26 cellular contexts compared by ENCODE assay signal in genomic region chr11:68189888-68190287, GRCh38. TPM values are rescaled to one million over a fixed set of nuclear protein-coding genes. Genes with fewer than 3 reads are reported as not detected.
DNase-seq lines count a peak whose midpoint lies in the region; ATAC-seq, FAIRE-seq and TF ChIP-seq lines count a peak whose summit lies in the region.
"Had no signal": no experiment of that assay in that cellular context is flagged by ENCODE, and none has a peak within 500 bp of the region (broad histone marks: within the 10 kb centered on the region; RNA-seq: fewer than 3 reads in every experiment).

No MANE protein-coding gene starts in this region.

- ATAC-seq in psoas muscle (peak; percentile 40 to 62 (median 55)), GM21737 (IDR thresholded peaks at IDR 0.05; ENCODE audit: unreplicated experiment) (no peak), sciatic nerve (no peak)
- ATAC-seq: A549 had no signal

- peaks cover 45% of the 10 kb centered on the region for H3K4me1 Mint-ChIP-seq in activated naive CD4-positive, alpha-beta T cell treated with anti-CD3 and anti-CD28 coated beads, Interleukin-2, amount 50 U/mL, for 24 hours
- H3K4me1 Mint-ChIP-seq in activated naive CD4-positive, alpha-beta T cell treated with anti-CD3 and anti-CD28 coated beads for 36 hours (ENCODE audit: low read depth) = peaks cover 29% of the 10 kb centered on the region
- peaks cover 4% of the 10 kb centered on the region for H3K4me1 Mint-ChIP-seq in glutamatergic neuron (ENCODE audit: low read depth, unreplicated experiment)
- H3K4me1 Mint-ChIP-seq in endothelial cell (ENCODE audit: unreplicated experiment) = peaks cover 6% of the 10 kb centered on the region

- 76 to 89% (median 77%) methylated on average over 3 of the region's 3 CpGs for WGBS in psoas muscle, 3 donors

- DNase-seq in activated naive CD4-positive, alpha-beta T cell treated with anti-CD3 and anti-CD28 coated beads for 36 hours = no peak
- DNase-seq in HTR-8/SVneo (ENCODE audit: insufficient read length, low spot score) (no peak), glutamatergic neuron (no peak), psoas muscle (no peak), endothelial cell (ENCODE audit: low spot score) (no peak), sciatic nerve (ENCODE audit: low spot score) (no peak)
- DNase-seq: 8988T; ACHN; AML-193; BE2C; CD8-positive, alpha-beta memory T cell; DMS53; DMS79 treated with DMSO at 0.1 percent for 48 hours; GF-D8; GOT3; HFFc6 had no signal

- H3K9me3 Mint-ChIP-seq in activated naive CD4-positive, alpha-beta T cell treated with anti-CD3 and anti-CD28 coated beads, Interleukin-2, amount 50 U/mL, for 24 hours = no peaks in the 10 kb centered on the region
- H3K9me3 Mint-ChIP-seq in activated naive CD4-positive, alpha-beta T cell treated with anti-CD3 and anti-CD28 coated beads for 36 hours = no peaks in the 10 kb centered on the region
- H3K9me3 Mint-ChIP-seq in glutamatergic neuron (ENCODE audit: unreplicated experiment) (no peaks in the 10 kb centered on the region), endothelial cell (ENCODE audit: unreplicated experiment) (no peaks in the 10 kb centered on the region)
- H3K9me3 Mint-ChIP-seq: CD8-positive, alpha-beta memory T cell; HFFc6 had no signal

- CTCF ChIA-PET in activated naive CD4-positive, alpha-beta T cell treated with anti-CD3 and anti-CD28 coated beads for 36 hours (lab: Charles Lee) = interaction anchor here (1.0 to 1.6 kb wide), 2 partner anchors 17 to 19 kb away, joined by 3 to 7 read pairs; no protein-coding TSS in a partner anchor

- intact Hi-C loops in activated naive CD4-positive, alpha-beta T cell treated with anti-CD3 and anti-CD28 coated beads for 36 hours (cut with micrococcal nuclease) = no loop called here
- intact Hi-C loops in psoas muscle (cut with DNase I) (no loop called here), sciatic nerve (cut with DNase I) (no loop called here)

- no peaks in the 10 kb centered on the region for H3K27me3 Mint-ChIP-seq in activated naive CD4-positive, alpha-beta T cell treated with anti-CD3 and anti-CD28 coated beads, Interleukin-2, amount 50 U/mL, for 24 hours
- H3K27me3 Mint-ChIP-seq in activated naive CD4-positive, alpha-beta T cell treated with anti-CD3 and anti-CD28 coated beads for 36 hours (ENCODE audit: low read depth) = no peaks in the 10 kb centered on the region
- H3K27me3 Mint-ChIP-seq in glutamatergic neuron (ENCODE audit: unreplicated experiment) = peaks cover 2% of the 10 kb centered on the region
- peaks cover 1% of the 10 kb centered on the region for H3K27me3 Mint-ChIP-seq in endothelial cell (ENCODE audit: unreplicated experiment)
- H3K27me3 Mint-ChIP-seq: CD8-positive, alpha-beta memory T cell had no signal

- peaks cover 0 to 31% of the 10 kb centered on the region in 2 donors for H3K36me3 ChIP-seq in psoas muscle (ENCODE audit: insufficient read depth in 1 of 2, low read depth in 1 of 2)

- H3K27me3 ChIP-seq in psoas muscle (ENCODE audit: insufficient read depth in 3 of 3, low read length in 2 of 3) = no peaks in the 10 kb centered on the region
- H3K27me3 ChIP-seq: BE2C; BLaER1 treated with 17β-estradiol and CSF1 and Interleukin-3, amounts not matched to agents 10 nM and 100 nM had no signal

- peaks cover 39% of the 10 kb centered on the region for H3K4me1 ChIP-seq in psoas muscle
- H3K4me1 ChIP-seq: BE2C had no signal

- H3K4me3 ChIP-seq in psoas muscle = no peak overlapping the region
- H3K4me3 ChIP-seq: A549; BLaER1 treated with 17β-estradiol and CSF1 and Interleukin-3, amounts not matched to agents 10 nM and 100 nM; HAP-1 had no signal

- peak overlapping the region; percentile 30 for H3K27ac Mint-ChIP-seq in activated naive CD4-positive, alpha-beta T cell treated with anti-CD3 and anti-CD28 coated beads, Interleukin-2, amount 50 U/mL, for 24 hours
- no peak overlapping the region for H3K27ac Mint-ChIP-seq in activated naive CD4-positive, alpha-beta T cell treated with anti-CD3 and anti-CD28 coated beads for 36 hours
- peak overlapping the region; percentile 13 for H3K27ac Mint-ChIP-seq in glutamatergic neuron (ENCODE audit: unreplicated experiment)
- no peak overlapping the region for H3K27ac Mint-ChIP-seq in endothelial cell (ENCODE audit: unreplicated experiment)
- H3K27ac Mint-ChIP-seq: HFFc6 had no signal

- H3K27ac ChIP-seq in psoas muscle = peak overlapping the region; percentile 31
- H3K27ac ChIP-seq: A549; BLaER1 treated with 17β-estradiol and CSF1 and Interleukin-3, amounts not matched to agents 10 nM and 100 nM had no signal

- H3K9me3 ChIP-seq in psoas muscle = no peaks in the 10 kb centered on the region
- H3K9me3 ChIP-seq: A549; BE2C; BLaER1 treated with 17β-estradiol and CSF1 and Interleukin-3, amounts not matched to agents 10 nM and 100 nM; HAP-1 had no signal

- no peaks in the 10 kb centered on the region for H3K36me3 Mint-ChIP-seq in activated naive CD4-positive, alpha-beta T cell treated with anti-CD3 and anti-CD28 coated beads, Interleukin-2, amount 50 U/mL, for 24 hours
- peaks cover 1% of the 10 kb centered on the region for H3K36me3 Mint-ChIP-seq in activated naive CD4-positive, alpha-beta T cell treated with anti-CD3 and anti-CD28 coated beads for 36 hours (ENCODE audit: low read depth)
- H3K36me3 Mint-ChIP-seq in glutamatergic neuron (ENCODE audit: unreplicated experiment) (no peaks in the 10 kb centered on the region), endothelial cell (ENCODE audit: low read depth, unreplicated experiment) (no peaks in the 10 kb centered on the region)

- TF ChIP-seq CTCF in glutamatergic neuron (IDR thresholded peaks at IDR 0.05; ENCODE audit: partially characterized antibody, unreplicated experiment) (no peak), psoas muscle (IDR thresholded peaks at IDR 0.05) (no peak), endothelial cell (IDR thresholded peaks at IDR 0.05; ENCODE audit: unreplicated experiment) (no peak)

- FAIRE-seq in HTR-8/SVneo (lab: Jason Lieb, UNC) = peak; percentile 28
- FAIRE-seq: A549, D721Med, GM12891, GM18507, H54 had no signal

- H3K4me3 Mint-ChIP-seq in activated naive CD4-positive, alpha-beta T cell treated with anti-CD3 and anti-CD28 coated beads, Interleukin-2, amount 50 U/mL, for 24 hours = no peak overlapping the region
- no peak overlapping the region for H3K4me3 Mint-ChIP-seq in activated naive CD4-positive, alpha-beta T cell treated with anti-CD3 and anti-CD28 coated beads for 36 hours
- H3K4me3 Mint-ChIP-seq in glutamatergic neuron (ENCODE audit: unreplicated experiment) (no peak overlapping the region), endothelial cell (ENCODE audit: unreplicated experiment) (no peak overlapping the region)
- H3K4me3 Mint-ChIP-seq: CD14-positive monocyte; CD8-positive, alpha-beta memory T cell; HFFc6 had no signal

RNA-seq across cellular contexts. Expression of gene KMT5B, which starts 23.2 kb away (rescaled TPM):
- total RNA-seq in activated naive CD4-positive, alpha-beta T cell treated with anti-CD3 and anti-CD28 coated beads for 36 hours = 10 to 100 TPM; 18.4 to 21.6 TPM
- total RNA-seq in glutamatergic neuron (ENCODE audit: unreplicated experiment) = 77.4 TPM
- 10 to 100 TPM; 17.9 to 27.6 (median 26.1) TPM for total RNA-seq in psoas muscle
- 10 to 100 TPM in 2 of 3 donors, 1 to 10 TPM in 1; 9.8 to 18.1 (median 11.7) TPM for polyA plus RNA-seq in psoas muscle
- 46.8 TPM for total RNA-seq in endothelial cell (ENCODE audit: unreplicated experiment)
- total RNA-seq in sciatic nerve = 59.0 TPM

Comparison
In these comparisons a context has a peak if more than half of its experiments do, and no peak if none do; other contexts are left out.
1. H3K27ac Mint-ChIP-seq: peak in activated naive CD4-positive, alpha-beta T cell treated with anti-CD3 and anti-CD28 coated beads, Interleukin-2, amount 50 U/mL, for 24 hours (single experiment) and glutamatergic neuron (single experiment); none in activated naive CD4-positive, alpha-beta T cell treated with anti-CD3 and anti-CD28 coated beads for 36 hours (single experiment) and endothelial cell (single experiment).
2. ATAC-seq: peak in psoas muscle (4 of 4); none in GM21737 (single experiment) and sciatic nerve (single experiment).